In genomic region chr7:43926193-43927043, GRCh38 we compare ENCODE assay signal across 1 cellular context.
TF ChIP-seq lines count a peak whose summit lies in the region.

UBE2D4 (plus strand) TSS chr7:43926436; CDS start chr7:43926533, 97 bp downstream.

TF ChIP-seq in HCT116, 20 proteins besides CTCF, POLR2A, EP300 and RAD21 (continued from another document):
- TF ChIP-seq EZH2phosphoT487 (IDR thresholded peaks at IDR 0.05; ENCODE audit: borderline replicate concordance) (no peak), SRF (IDR thresholded peaks at IDR 0.05; ENCODE audit: low read depth) (no peak), JUND (IDR thresholded peaks at IDR 0.05) (no peak)
